In genomic region chr7:65927489-65928448, GRCh38 we compare ENCODE assay signal across 1 cellular context.
TF ChIP-seq lines count a peak whose summit lies in the region.

No MANE protein-coding gene starts in this region.

TF ChIP-seq in K562, 482 proteins besides CTCF, POLR2A, EP300 and RAD21 (continued from another document and continues in another):
- 0 out of 2 replicates have a peak, but pooled peaks have one; percentile 39 for TF ChIP-seq ZNF592 (IDR thresholded peaks at IDR 0.05)
- TF ChIP-seq, protein P1, sequence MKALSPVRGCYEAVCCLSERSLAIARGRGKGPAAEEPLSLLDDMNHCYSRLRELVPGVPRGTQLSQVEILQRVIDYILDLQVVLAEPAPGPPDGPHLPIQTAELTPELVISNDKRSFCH (CRISPR knock-in tag; IDR thresholded peaks at IDR 0.05) = no peak
- TF ChIP-seq, protein P1 (tag; IDR thresholded peaks at IDR 0.05) = no peak
- no peak for TF ChIP-seq RFX1 (IDR thresholded peaks at IDR 0.05)
- no peak for TF ChIP-seq FUS (optimal IDR thresholded peaks at IDR 0.05; ENCODE audit: low read depth, low read length)
- TF ChIP-seq, protein P2, sequence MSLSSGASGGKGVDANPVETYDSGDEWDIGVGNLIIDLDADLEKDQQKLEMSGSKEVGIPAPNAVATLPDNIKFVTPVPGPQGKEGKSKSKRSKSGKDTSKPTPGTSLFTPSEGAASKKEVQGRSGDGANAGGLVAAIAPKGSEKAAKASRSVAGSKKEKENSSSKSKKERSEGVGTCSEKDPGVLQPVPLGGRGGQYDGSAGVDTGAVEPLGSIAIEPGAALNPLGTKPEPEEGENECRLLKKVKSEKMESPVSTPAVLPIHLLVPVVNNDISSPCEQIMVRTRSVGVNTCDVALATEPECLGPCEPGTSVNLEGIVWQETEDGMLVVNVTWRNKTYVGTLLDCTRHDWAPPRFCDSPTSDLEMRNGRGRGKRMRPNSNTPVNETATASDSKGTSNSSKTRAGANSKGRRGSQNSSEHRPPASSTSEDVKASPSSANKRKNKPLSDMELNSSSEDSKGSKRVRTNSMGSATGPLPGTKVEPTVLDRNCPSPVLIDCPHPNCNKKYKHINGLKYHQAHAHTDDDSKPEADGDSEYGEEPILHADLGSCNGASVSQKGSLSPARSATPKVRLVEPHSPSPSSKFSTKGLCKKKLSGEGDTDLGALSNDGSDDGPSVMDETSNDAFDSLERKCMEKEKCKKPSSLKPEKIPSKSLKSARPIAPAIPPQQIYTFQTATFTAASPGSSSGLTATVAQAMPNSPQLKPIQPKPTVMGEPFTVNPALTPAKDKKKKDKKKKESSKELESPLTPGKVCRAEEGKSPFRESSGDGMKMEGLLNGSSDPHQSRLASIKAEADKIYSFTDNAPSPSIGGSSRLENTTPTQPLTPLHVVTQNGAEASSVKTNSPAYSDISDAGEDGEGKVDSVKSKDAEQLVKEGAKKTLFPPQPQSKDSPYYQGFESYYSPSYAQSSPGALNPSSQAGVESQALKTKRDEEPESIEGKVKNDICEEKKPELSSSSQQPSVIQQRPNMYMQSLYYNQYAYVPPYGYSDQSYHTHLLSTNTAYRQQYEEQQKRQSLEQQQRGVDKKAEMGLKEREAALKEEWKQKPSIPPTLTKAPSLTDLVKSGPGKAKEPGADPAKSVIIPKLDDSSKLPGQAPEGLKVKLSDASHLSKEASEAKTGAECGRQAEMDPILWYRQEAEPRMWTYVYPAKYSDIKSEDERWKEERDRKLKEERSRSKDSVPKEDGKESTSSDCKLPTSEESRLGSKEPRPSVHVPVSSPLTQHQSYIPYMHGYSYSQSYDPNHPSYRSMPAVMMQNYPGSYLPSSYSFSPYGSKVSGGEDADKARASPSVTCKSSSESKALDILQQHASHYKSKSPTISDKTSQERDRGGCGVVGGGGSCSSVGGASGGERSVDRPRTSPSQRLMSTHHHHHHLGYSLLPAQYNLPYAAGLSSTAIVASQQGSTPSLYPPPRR (CRISPR knock-in tag; IDR thresholded peaks at IDR 0.05; ENCODE audit: borderline replicate concordance) = no peak
- no peak for TF ChIP-seq U2AF1 (optimal IDR thresholded peaks at IDR 0.05; ENCODE audit: low read depth, low read length)
- TF ChIP-seq, protein P3, sequence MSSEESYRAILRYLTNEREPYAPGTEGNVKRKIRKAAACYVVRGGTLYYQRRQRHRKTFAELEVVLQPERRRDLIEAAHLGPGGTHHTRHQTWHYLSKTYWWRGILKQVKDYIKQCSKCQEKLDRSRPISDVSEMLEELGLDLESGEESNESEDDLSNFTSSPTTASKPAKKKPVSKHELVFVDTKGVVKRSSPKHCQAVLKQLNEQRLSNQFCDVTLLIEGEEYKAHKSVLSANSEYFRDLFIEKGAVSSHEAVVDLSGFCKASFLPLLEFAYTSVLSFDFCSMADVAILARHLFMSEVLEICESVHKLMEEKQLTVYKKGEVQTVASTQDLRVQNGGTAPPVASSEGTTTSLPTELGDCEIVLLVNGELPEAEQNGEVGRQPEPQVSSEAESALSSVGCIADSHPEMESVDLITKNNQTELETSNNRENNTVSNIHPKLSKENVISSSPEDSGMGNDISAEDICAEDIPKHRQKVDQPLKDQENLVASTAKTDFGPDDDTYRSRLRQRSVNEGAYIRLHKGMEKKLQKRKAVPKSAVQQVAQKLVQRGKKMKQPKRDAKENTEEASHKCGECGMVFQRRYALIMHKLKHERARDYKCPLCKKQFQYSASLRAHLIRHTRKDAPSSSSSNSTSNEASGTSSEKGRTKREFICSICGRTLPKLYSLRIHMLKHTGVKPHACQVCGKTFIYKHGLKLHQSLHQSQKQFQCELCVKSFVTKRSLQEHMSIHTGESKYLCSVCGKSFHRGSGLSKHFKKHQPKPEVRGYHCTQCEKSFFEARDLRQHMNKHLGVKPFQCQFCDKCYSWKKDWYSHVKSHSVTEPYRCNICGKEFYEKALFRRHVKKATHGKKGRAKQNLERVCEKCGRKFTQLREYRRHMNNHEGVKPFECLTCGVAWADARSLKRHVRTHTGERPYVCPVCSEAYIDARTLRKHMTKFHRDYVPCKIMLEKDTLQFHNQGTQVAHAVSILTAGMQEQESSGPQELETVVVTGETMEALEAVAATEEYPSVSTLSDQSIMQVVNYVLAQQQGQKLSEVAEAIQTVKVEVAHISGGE (CRISPR knock-in tag; IDR thresholded peaks at IDR 0.05) = 0 out of 6 replicates have a peak, but pooled peaks of 1 of the 3 experiments have one; percentile 18
- no peak; the same call in 1 of the 2 replicates for TF ChIP-seq MYC (IDR thresholded peaks at IDR 0.05; ENCODE audit: low read depth, low read length)
- no peak for TF ChIP-seq MYC (CRISPR knock-in tag; IDR thresholded peaks at IDR 0.05; ENCODE audit: borderline replicate concordance, low read depth)
- TF ChIP-seq ZFP30 (CRISPR knock-in tag; IDR thresholded peaks at IDR 0.05; ENCODE audit: borderline replicate concordance) = no peak
- TF ChIP-seq ARID2 (IDR thresholded peaks at IDR 0.05) = no peak
- no peak for TF ChIP-seq CHCHD3 (CRISPR knock-in tag; IDR thresholded peaks at IDR 0.05)
- TF ChIP-seq DEAF1 (CRISPR knock-in tag; IDR thresholded peaks at IDR 0.05) = 0 out of 2 replicates have a peak, but pooled peaks have one; percentile 14
- peak; percentile 80 for TF ChIP-seq CBFA2T2 (conservative IDR thresholded peaks at IDR 0.05)
- peak; percentile 36 to 38; a peak in 1 of 4 replicates for TF ChIP-seq MAZ (CRISPR knock-in tag; conservative IDR thresholded peaks at IDR 0.05 in 1 of 2, IDR thresholded peaks at IDR 0.05 in 1 of 2)
- no peak for TF ChIP-seq ZNF766 (CRISPR knock-in tag; conservative IDR thresholded peaks at IDR 0.05)
- TF ChIP-seq HES1 (IDR thresholded peaks at IDR 0.05; ENCODE audit: low read depth) = 0 out of 2 replicates have a peak, but pooled peaks have one; percentile 46
- no peak for TF ChIP-seq COPS2 (conservative IDR thresholded peaks at IDR 0.05)
- peak; percentile 82 for TF ChIP-seq TEAD4 (IDR thresholded peaks at IDR 0.05; ENCODE audit: low read length)
- no peak for TF ChIP-seq TEAD4 (CRISPR knock-in tag; IDR thresholded peaks at IDR 0.05; ENCODE audit: borderline replicate concordance)
- no peak for TF ChIP-seq ZC3H11A (IDR thresholded peaks at IDR 0.05; ENCODE audit: low read depth, low read length)
- no peak for TF ChIP-seq ZNF77 (CRISPR knock-in tag; IDR thresholded peaks at IDR 0.05)
- peak; percentile 90 for TF ChIP-seq ARID3A (IDR thresholded peaks at IDR 0.05; ENCODE audit: borderline replicate concordance, low read depth, low read length)
- no peak for TF ChIP-seq MAFK (IDR thresholded peaks at IDR 0.05; ENCODE audit: low read length)
- no peak for TF ChIP-seq GTF2B (IDR thresholded peaks at IDR 0.05; ENCODE audit: extremely low read depth, insufficient read length)
- peak; percentile 37; the same call in 1 of the 2 replicates for TF ChIP-seq NR4A1 (CRISPR knock-in tag; IDR thresholded peaks at IDR 0.05)
- TF ChIP-seq NR4A1 (tag; IDR thresholded peaks at IDR 0.05) = no peak
- TF ChIP-seq TAL1 (IDR thresholded peaks at IDR 0.05) = peak; percentile 76
- TF ChIP-seq HNRNPUL1 (IDR thresholded peaks at IDR 0.05; ENCODE audit: low read length) = no peak
- TF ChIP-seq HDAC3 (IDR thresholded peaks at IDR 0.05; ENCODE audit: borderline replicate concordance, partially characterized antibody) = peak; percentile 70
- no peak for TF ChIP-seq CREB3 (tag; conservative IDR thresholded peaks at IDR 0.05; ENCODE audit: low read depth)
- peak; percentile 87 for TF ChIP-seq DPF2 (IDR thresholded peaks at IDR 0.05)
- 0 out of 2 replicates have a peak, but pooled peaks have one; percentile 2 for TF ChIP-seq NFE2 (IDR thresholded peaks at IDR 0.05; ENCODE audit: low read depth)
- TF ChIP-seq E2F3 (CRISPR knock-in tag; IDR thresholded peaks at IDR 0.05) = no peak
- TF ChIP-seq MCM7 (IDR thresholded peaks at IDR 0.05) = no peak
- no peak for TF ChIP-seq SRSF3 (IDR thresholded peaks at IDR 0.05; ENCODE audit: insufficient read depth, low read length)
- peak; percentile 25; the same call in 1 of the 2 replicates for TF ChIP-seq CXXC5 (CRISPR knock-in tag; IDR thresholded peaks at IDR 0.05)
- TF ChIP-seq ZKSCAN1 (IDR thresholded peaks at IDR 0.05; ENCODE audit: low read depth, low read length) = peak; percentile 43; the same call in 1 of the 2 replicates
- 0 out of 4 replicates have a peak, but pooled peaks of 1 of the 2 experiments have one; percentile 50 for TF ChIP-seq TEAD1 (CRISPR knock-in tag; IDR thresholded peaks at IDR 0.05)
- TF ChIP-seq SMARCB1 (IDR thresholded peaks at IDR 0.05; ENCODE audit: insufficient read length, low read depth) = no peak
- peak; percentile 32; the same call in 1 of the 2 replicates for TF ChIP-seq ELF4 (CRISPR knock-in tag; IDR thresholded peaks at IDR 0.05)
- peak; percentile 12; the same call in 1 of the 2 replicates for TF ChIP-seq MYBL2 (IDR thresholded peaks at IDR 0.05; ENCODE audit: low read depth)
- no peak for TF ChIP-seq MYBL2 (CRISPR knock-in tag; IDR thresholded peaks at IDR 0.05; ENCODE audit: borderline replicate concordance)
- TF ChIP-seq SMAD4 (CRISPR knock-in tag; conservative IDR thresholded peaks at IDR 0.05) = peak; percentile 98
- TF ChIP-seq NRF1 (conservative IDR thresholded peaks at IDR 0.05 in 1 of 2, IDR thresholded peaks at IDR 0.05 in 1 of 2) = peak; percentile 62 to 68
- TF ChIP-seq ZZZ3 (IDR thresholded peaks at IDR 0.05) = no peak
- peak; percentile 12; the same call in 1 of the 2 replicates for TF ChIP-seq RAD51 (IDR thresholded peaks at IDR 0.05; ENCODE audit: borderline replicate concordance, low read depth)
- no peak for TF ChIP-seq ZNF507 (tag; conservative IDR thresholded peaks at IDR 0.05)
